In the genomic region with DNA sequence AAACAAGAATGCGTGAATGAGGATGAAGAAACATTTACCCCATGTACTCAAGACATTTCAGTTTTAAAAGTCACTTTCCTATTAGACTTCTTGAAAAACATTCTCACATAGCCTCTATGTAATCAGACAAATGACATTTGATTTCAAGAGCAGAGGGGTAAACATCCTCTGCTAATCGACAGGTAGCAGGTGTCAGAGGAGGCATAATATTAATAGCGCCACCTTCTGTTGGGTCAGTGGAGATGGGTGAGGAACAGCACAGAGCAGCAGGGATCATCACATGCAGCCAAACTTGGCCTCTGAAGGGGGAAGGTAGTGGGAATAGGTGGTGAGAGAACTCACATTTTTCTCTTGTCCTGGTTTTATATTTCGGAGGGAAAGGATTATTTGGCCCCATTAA, we compare ENCODE assay signal across 1 cellular context.
TF ChIP-seq lines count a peak whose summit lies in the region.

No MANE protein-coding gene starts in this region.

TF ChIP-seq in GM23338, 12 proteins besides CTCF, POLR2A, EP300 and RAD21 (continued from another document):
- no peak for TF ChIP-seq ZNF114 (CRISPR knock-in tag; IDR thresholded peaks at IDR 0.05)
- TF ChIP-seq ETS1 (IDR thresholded peaks at IDR 0.05), result no peak
- TF ChIP-seq ZNF331 (CRISPR knock-in tag; IDR thresholded peaks at IDR 0.05; ENCODE audit: low read depth), result no peak
- no peak for TF ChIP-seq NANOG (IDR thresholded peaks at IDR 0.05; ENCODE audit: borderline replicate concordance)
- no peak for TF ChIP-seq EZH2 (IDR thresholded peaks at IDR 0.05; ENCODE audit: low read depth, unreplicated experiment)
- TF ChIP-seq, protein P1, sequence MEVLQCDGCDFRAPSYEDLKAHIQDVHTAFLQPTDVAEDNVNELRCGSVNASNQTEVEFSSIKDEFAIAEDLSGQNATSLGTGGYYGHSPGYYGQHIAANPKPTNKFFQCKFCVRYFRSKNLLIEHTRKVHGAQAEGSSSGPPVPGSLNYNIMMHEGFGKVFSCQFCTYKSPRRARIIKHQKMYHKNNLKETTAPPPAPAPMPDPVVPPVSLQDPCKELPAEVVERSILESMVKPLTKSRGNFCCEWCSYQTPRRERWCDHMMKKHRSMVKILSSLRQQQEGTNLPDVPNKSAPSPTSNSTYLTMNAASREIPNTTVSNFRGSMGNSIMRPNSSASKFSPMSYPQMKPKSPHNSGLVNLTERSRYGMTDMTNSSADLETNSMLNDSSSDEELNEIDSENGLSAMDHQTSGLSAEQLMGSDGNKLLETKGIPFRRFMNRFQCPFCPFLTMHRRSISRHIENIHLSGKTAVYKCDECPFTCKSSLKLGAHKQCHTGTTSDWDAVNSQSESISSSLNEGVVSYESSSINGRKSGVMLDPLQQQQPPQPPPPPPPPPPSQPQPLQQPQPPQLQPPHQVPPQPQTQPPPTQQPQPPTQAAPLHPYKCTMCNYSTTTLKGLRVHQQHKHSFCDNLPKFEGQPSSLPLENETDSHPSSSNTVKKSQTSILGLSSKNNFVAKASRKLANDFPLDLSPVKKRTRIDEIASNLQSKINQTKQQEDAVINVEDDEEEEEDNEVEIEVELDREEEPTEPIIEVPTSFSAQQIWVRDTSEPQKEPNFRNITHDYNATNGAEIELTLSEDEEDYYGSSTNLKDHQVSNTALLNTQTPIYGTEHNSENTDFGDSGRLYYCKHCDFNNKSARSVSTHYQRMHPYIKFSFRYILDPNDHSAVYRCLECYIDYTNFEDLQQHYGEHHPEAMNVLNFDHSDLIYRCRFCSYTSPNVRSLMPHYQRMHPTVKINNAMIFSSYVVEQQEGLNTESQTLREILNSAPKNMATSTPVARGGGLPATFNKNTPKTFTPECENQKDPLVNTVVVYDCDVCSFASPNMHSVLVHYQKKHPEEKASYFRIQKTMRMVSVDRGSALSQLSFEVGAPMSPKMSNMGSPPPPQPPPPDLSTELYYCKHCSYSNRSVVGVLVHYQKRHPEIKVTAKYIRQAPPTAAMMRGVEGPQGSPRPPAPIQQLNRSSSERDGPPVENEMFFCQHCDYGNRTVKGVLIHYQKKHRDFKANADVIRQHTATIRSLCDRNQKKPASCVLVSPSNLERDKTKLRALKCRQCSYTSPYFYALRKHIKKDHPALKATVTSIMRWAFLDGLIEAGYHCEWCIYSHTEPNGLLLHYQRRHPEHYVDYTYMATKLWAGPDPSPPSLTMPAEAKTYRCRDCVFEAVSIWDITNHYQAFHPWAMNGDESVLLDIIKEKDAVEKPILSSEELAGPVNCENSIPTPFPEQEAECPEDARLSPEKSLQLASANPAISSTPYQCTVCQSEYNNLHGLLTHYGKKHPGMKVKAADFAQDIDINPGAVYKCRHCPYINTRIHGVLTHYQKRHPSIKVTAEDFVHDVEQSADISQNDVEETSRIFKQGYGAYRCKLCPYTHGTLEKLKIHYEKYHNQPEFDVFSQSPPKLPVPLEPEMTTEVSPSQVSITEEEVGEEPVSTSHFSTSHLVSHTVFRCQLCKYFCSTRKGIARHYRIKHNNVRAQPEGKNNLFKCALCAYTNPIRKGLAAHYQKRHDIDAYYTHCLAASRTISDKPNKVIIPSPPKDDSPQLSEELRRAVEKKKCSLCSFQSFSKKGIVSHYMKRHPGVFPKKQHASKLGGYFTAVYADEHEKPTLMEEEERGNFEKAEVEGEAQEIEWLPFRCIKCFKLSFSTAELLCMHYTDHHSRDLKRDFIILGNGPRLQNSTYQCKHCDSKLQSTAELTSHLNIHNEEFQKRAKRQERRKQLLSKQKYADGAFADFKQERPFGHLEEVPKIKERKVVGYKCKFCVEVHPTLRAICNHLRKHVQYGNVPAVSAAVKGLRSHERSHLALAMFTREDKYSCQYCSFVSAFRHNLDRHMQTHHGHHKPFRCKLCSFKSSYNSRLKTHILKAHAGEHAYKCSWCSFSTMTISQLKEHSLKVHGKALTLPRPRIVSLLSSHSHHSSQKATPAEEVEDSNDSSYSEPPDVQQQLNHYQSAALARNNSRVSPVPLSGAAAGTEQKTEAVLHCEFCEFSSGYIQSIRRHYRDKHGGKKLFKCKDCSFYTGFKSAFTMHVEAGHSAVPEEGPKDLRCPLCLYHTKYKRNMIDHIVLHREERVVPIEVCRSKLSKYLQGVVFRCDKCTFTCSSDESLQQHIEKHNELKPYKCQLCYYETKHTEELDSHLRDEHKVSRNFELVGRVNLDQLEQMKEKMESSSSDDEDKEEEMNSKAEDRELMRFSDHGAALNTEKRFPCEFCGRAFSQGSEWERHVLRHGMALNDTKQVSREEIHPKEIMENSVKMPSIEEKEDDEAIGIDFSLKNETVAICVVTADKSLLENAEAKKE (CRISPR knock-in tag; IDR thresholded peaks at IDR 0.05), result no peak
- TF ChIP-seq POLR2AphosphoS5 (IDR thresholded peaks at IDR 0.05; ENCODE audit: low read depth), result no peak
